11 cellular contexts compared by ENCODE assay signal in the genomic region with DNA sequence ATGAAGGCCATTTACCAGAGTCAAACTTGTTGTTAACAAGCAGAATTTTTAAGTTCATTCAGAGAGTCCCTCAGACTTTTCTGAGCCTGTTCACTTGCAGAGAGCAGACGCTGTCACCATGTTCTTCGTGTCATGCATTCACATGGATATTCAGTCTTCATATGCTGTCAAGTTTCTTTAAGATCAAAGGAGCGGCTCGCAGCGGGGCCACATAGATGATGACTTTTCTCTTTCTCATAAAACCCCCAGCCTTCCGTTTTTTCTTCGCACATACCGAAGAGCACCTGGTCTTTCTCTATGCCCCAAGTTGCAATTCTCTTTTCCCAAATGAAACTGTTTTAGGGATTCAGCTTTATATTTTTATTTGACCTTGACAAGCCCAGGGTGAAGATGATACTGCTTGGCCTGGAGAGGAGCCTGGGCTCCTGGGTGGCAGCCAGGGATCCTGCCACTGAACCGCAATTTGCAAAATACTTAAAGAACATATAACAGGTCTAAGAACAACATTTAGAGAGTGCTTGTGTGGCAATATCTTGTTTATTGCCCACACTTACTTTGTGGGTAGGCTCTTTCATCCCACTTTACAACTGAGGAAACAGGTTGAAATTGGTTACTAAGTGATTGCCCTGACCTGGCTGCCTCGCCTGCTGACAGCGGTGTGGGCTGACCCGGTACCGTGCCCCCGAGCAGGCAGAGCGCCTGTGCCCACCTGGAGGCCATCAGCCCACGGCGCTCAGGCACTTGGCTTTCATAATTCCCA. TPM values are rescaled to one million over a fixed set of nuclear protein-coding genes. Genes with fewer than 3 reads are reported as not detected.
A peak's percentile ranks its signal among the peaks of the same experiment; 100 is the strongest.
DNase-seq lines count a peak whose midpoint lies in the region; ATAC-seq, FAIRE-seq and TF ChIP-seq lines count a peak whose summit lies in the region.
"Had no signal": no experiment of that assay in that cellular context is flagged by ENCODE, and none has a peak within 500 bp of the region (broad histone marks: within the 10 kb centered on the region; RNA-seq: fewer than 3 reads in every experiment).

No MANE protein-coding gene starts in this region.

- POLR2A ChIA-PET in CD4-positive, alpha-beta memory T cell (lab: Charles Lee; ENCODE audit: partially characterized antibody) = no interaction called here
- POLR2A ChIA-PET in endothelial cell of umbilical vein (lab: Charles Lee) = interaction anchor here (1.0 to 1.2 kb wide), 2 partner anchors 9 kb away, joined by 4 to 6 read pairs; no protein-coding TSS in a partner anchor

- H3K4me2 ChIP-seq in KMS-11 (peak overlapping the region; percentile 15; the same call in 1 of the 2 replicates), endothelial cell of umbilical vein (ENCODE audit: insufficient read depth, low read length) (peak overlapping the region; percentile 52)

- no peaks in the 10 kb centered on the region for H3K27me3 ChIP-seq in CD4-positive, alpha-beta memory T cell (ENCODE audit: insufficient read depth, low read length)
- H3K27me3 ChIP-seq in KMS-11 (ENCODE audit: insufficient read depth, low read depth) = no peaks in the 10 kb centered on the region
- no peaks in the 10 kb centered on the region for H3K27me3 ChIP-seq in endothelial cell of umbilical vein (ENCODE audit: control insufficient read depth in 2 of 2, insufficient read depth in 2 of 2, low read length in 2 of 2)
- H3K27me3 ChIP-seq in pancreas = no peaks in the 10 kb centered on the region
- no peaks in the 10 kb centered on the region for H3K27me3 ChIP-seq in H7 (ENCODE audit: control insufficient read depth, insufficient read depth, low read length)

- peaks cover 31 to 45% of the 10 kb centered on the region in 2 donors for H3K36me3 Mint-ChIP-seq in CD4-positive, alpha-beta memory T cell
- peaks cover 45 to 62% of the 10 kb centered on the region in 2 donors for H3K36me3 Mint-ChIP-seq in CD14-positive monocyte

- dilution Hi-C loops in endothelial cell of umbilical vein (cut with MboI; ENCODE audit: extremely low pct_ligation_motif_present, low sequenced_read_pairs) = no loop called here

- no peaks in the 10 kb centered on the region for H3K9me1 ChIP-seq in endothelial cell of umbilical vein (replicated peaks; ENCODE audit: control insufficient read depth, extremely low read depth, insufficient read depth, low read length)

- 64 to 73% methylated on average over 17 of the region's 17 CpGs for WGBS in pancreas, 2 donors

- peaks cover 38% of the 10 kb centered on the region for H3K79me2 ChIP-seq in KMS-11 (ENCODE audit: insufficient read depth, low read depth)
- H3K79me2 ChIP-seq in endothelial cell of umbilical vein (ENCODE audit: control insufficient read depth, insufficient read depth, low read length) = peaks cover 100% of the 10 kb centered on the region

- H3K4me3 Mint-ChIP-seq in CD4-positive, alpha-beta memory T cell = peak overlapping the region in 1 of 8 donors; percentile 10
- no peak overlapping the region for H3K4me3 Mint-ChIP-seq in CD14-positive monocyte

- no peak overlapping the region for H2AFZ ChIP-seq in KMS-11 (ENCODE audit: low read depth)
- H2AFZ ChIP-seq in endothelial cell of umbilical vein (ENCODE audit: low read depth, low read length) = no peak overlapping the region

- no peak overlapping the region for H3K4me3 ChIP-seq in CD4-positive, alpha-beta memory T cell (ENCODE audit: low read length in 2 of 2)
- H3K4me3 ChIP-seq in KMS-11 (IDR thresholded peaks at IDR 0.05; ENCODE audit: insufficient read depth, low read depth, low read length) (no peak overlapping the region), endothelial cell of umbilical vein (replicated peaks in 1 of 3; ENCODE audit: insufficient read depth in 1 of 3, low read depth in 1 of 3, low read length in 3 of 3) (no peak overlapping the region), pancreas (no peak overlapping the region), H7 (ENCODE audit: insufficient read depth, low read depth, low read length) (no peak overlapping the region)

- peaks cover 37% of the 10 kb centered on the region for H3K4me1 ChIP-seq in CD4-positive, alpha-beta memory T cell (ENCODE audit: insufficient read depth, low read length)
- peaks cover 23% of the 10 kb centered on the region for H3K4me1 ChIP-seq in KMS-11 (ENCODE audit: low read depth, poor library complexity, severe bottlenecking)
- peaks cover 69% of the 10 kb centered on the region for H3K4me1 ChIP-seq in endothelial cell of umbilical vein (ENCODE audit: control insufficient read depth, extremely low read depth, insufficient read depth, low read length)
- H3K4me1 ChIP-seq in pancreas = peaks cover 28 to 42% (median 32%) of the 10 kb centered on the region in 3 donors

- H3K9me3 ChIP-seq in CD4-positive, alpha-beta memory T cell (ENCODE audit: control insufficient read depth in 1 of 2, low read length in 2 of 2) = peaks cover 0 to 12% of the 10 kb centered on the region in 2 donors
- H3K9me3 ChIP-seq in endothelial cell of umbilical vein (replicated peaks; ENCODE audit: control insufficient read depth, insufficient read depth, low read length) (no peaks in the 10 kb centered on the region), pancreas (no peaks in the 10 kb centered on the region)

- H3K36me3 ChIP-seq in CD4-positive, alpha-beta memory T cell (ENCODE audit: insufficient read depth, low read length) = no peaks in the 10 kb centered on the region
- H3K36me3 ChIP-seq in KMS-11 (ENCODE audit: insufficient read depth) (no peaks in the 10 kb centered on the region), endothelial cell of umbilical vein (ENCODE audit: control insufficient read depth in 2 of 2, extremely low read depth in 1 of 2, insufficient read depth in 2 of 2, low read length in 2 of 2) (peaks cover 8 to 17% of the 10 kb centered on the region in 2 experiments), pancreas (no peaks in the 10 kb centered on the region), H7 (replicated peaks; ENCODE audit: control insufficient read depth, insufficient read depth, low read length) (no peaks in the 10 kb centered on the region)

- FAIRE-seq in endothelial cell of umbilical vein (lab: Jason Lieb, UNC) = no peak
- no peak for FAIRE-seq in pancreas (lab: Jason Lieb, UNC)

- no peak overlapping the region for H3K27ac ChIP-seq in CD4-positive, alpha-beta memory T cell (ENCODE audit: low read depth, low read length)
- H3K27ac ChIP-seq in KMS-11 = peak overlapping the region; percentile 44; the same call in 1 of the 2 replicates
- peak overlapping the region; percentile 88 for H3K27ac ChIP-seq in endothelial cell of umbilical vein (ENCODE audit: insufficient read depth, low read depth, low read length)
- peak overlapping the region in 3 of 4 donors; percentile 19 to 70 (median 30) for H3K27ac ChIP-seq in pancreas

- BruUV-seq in endothelial cell of umbilical vein (replicated peaks; lab: Mats Ljungman, UMichigan) = no TSS peak

- no peak for TF ChIP-seq POLR2A in endothelial cell of umbilical vein (IDR thresholded peaks at IDR 0.05; ENCODE audit: low read depth, low read length)

- peaks cover 0 to 38% (median 20%) of the 10 kb centered on the region in 8 donors for H3K9me3 Mint-ChIP-seq in CD4-positive, alpha-beta memory T cell
- peaks cover 11 to 34% (median 28%) of the 10 kb centered on the region in 7 donors for H3K9me3 Mint-ChIP-seq in CD14-positive monocyte

- CTCF ChIA-PET in CD4-positive, alpha-beta memory T cell (lab: Charles Lee; ENCODE audit: partially characterized antibody) = no interaction called here
- CTCF ChIA-PET in endothelial cell of umbilical vein (lab: Charles Lee) = interaction anchor here (0.7 to 1.2 kb wide), 6 partner anchors 14 to 75 kb away, joined by 4 to 7 read pairs (median 4); no protein-coding TSS in a partner anchor

- H3K9ac ChIP-seq in KMS-11 = 0 out of 2 replicates have a peak overlapping the region, but pooled peaks have one; percentile 16
- H3K9ac ChIP-seq in endothelial cell of umbilical vein (replicated peaks; ENCODE audit: extremely low read depth, insufficient read depth, low read length) = peak overlapping the region; percentile 41

- TF ChIP-seq CTCF in KMS-11 (conservative IDR thresholded peaks at IDR 0.05; ENCODE audit: low read depth, low read length) (no peak), endothelial cell of umbilical vein (IDR thresholded peaks at IDR 0.05; ENCODE audit: extremely low read depth in 1 of 2, insufficient read depth in 1 of 2, low read depth in 1 of 2, low read length in 2 of 2) (no peak), pancreas (IDR thresholded peaks at IDR 0.05) (no peak), CD14-positive monocyte (IDR thresholded peaks at IDR 0.05) (no peak)

- intact Hi-C loops in CD4-positive, alpha-beta memory T cell (cut with micrococcal nuclease) = no loop called here
- intact Hi-C loops in endothelial cell of umbilical vein (cut with micrococcal nuclease) (loop anchor here (1.0 to 5.0 kb wide), 3 partner anchors 12 to 44 kb away; no protein-coding TSS in a partner anchor), pancreas (cut with DNase I) (no loop called here), CD14-positive monocyte (cut with micrococcal nuclease) (no loop called here)

- ATAC-seq in pancreas = no peak
- ATAC-seq in GM18520 (IDR thresholded peaks at IDR 0.05; ENCODE audit: unreplicated experiment) = no peak
- ATAC-seq: Panc1 had no signal

- H3K4me1 Mint-ChIP-seq in CD4-positive, alpha-beta memory T cell = peaks cover 28 to 50% (median 40%) of the 10 kb centered on the region in 4 donors
- H3K4me1 Mint-ChIP-seq in CD14-positive monocyte = peaks cover 42% of the 10 kb centered on the region

- no peak for DNase-seq in CD4-positive, alpha-beta memory T cell
- DNase-seq in endothelial cell of umbilical vein (ENCODE audit: low read depth, low spot score) (no peak), pancreas (no peak), H7 (no peak), CD14-positive monocyte (ENCODE audit: low spot score) (no peak), putamen (ENCODE audit: low spot score) (no peak)
- DNase-seq: activated effector memory CD4-positive, alpha-beta T cell treated with Interleukin-2 at 50 U/mL for 16 hours; effector CD4-positive, alpha-beta T cell had no signal

- peak overlapping the region in 4 of 7 donors; percentile 31 to 70 (median 55) for H3K27ac Mint-ChIP-seq in CD4-positive, alpha-beta memory T cell
- peak overlapping the region in 1 of 7 donors; percentile 1 for H3K27ac Mint-ChIP-seq in CD14-positive monocyte

- H3K27me3 Mint-ChIP-seq in CD4-positive, alpha-beta memory T cell = no peaks in the 10 kb centered on the region
- peaks cover 0 to 2% (median 1%) of the 10 kb centered on the region in 3 donors for H3K27me3 Mint-ChIP-seq in CD14-positive monocyte (ENCODE audit: low read depth in 3 of 3)

- peaks cover 4% of the 10 kb centered on the region; the same call in 1 of the 2 replicates for H4K20me1 ChIP-seq in KMS-11 (ENCODE audit: insufficient read depth)
- peaks cover 8% of the 10 kb centered on the region for H4K20me1 ChIP-seq in endothelial cell of umbilical vein (replicated peaks; ENCODE audit: control insufficient read depth, extremely low read depth, insufficient read depth, low read length)

RNA-seq across cellular contexts. Expression of gene SEC14L1, which starts 22.9 kb away (rescaled TPM):
- total RNA-seq in CD4-positive, alpha-beta memory T cell = 10 to 100 TPM; 35.0 to 35.5 TPM
- 10 to 100 TPM in 1 of 2 donors, 1 to 10 TPM in 1; 8.9 to 16.8 TPM for polyA plus RNA-seq in CD4-positive, alpha-beta memory T cell
- total RNA-seq in endothelial cell of umbilical vein = 606 and 631 TPM in 2 replicates
- polyA plus RNA-seq in endothelial cell of umbilical vein = 215 and 276 TPM in 2 replicates
- polyA plus RNA-seq in endothelial cell of umbilical vein (2011; cell fraction: cytosol; rRNA removed) = 185 and 188 TPM in 2 replicates
- 360 and 367 TPM in 2 replicates for polyA plus RNA-seq in endothelial cell of umbilical vein (2011; cell fraction: nucleus; rRNA removed)
- polyA plus RNA-seq in endothelial cell of umbilical vein (2012) = 277 and 279 TPM in 2 replicates
- polyA minus RNA-seq in endothelial cell of umbilical vein = 250 TPM in 2 replicates
- 19.9 TPM for polyA minus RNA-seq in endothelial cell of umbilical vein (2011; cell fraction: cytosol; rRNA and poly(A)+ RNA removed)
- 378 and 398 TPM in 2 replicates for polyA minus RNA-seq in endothelial cell of umbilical vein (2011; cell fraction: nucleus; rRNA and poly(A)+ RNA removed)
- 10 to 100 TPM; 28.7 to 45.5 (median 34.2) TPM for total RNA-seq in pancreas
- 10 to 100 TPM; 17.8 to 18.6 TPM for polyA plus RNA-seq in pancreas
- 45.9 and 68.3 TPM in 2 replicates for total RNA-seq in H7 (2014; rRNA removed; shearing (Covaris generic))
- 10 to 100 TPM; 34.1 to 43.2 TPM for polyA plus RNA-seq in CD14-positive monocyte
